ENCODE assay signal across 22 cellular contexts in the genomic region with DNA sequence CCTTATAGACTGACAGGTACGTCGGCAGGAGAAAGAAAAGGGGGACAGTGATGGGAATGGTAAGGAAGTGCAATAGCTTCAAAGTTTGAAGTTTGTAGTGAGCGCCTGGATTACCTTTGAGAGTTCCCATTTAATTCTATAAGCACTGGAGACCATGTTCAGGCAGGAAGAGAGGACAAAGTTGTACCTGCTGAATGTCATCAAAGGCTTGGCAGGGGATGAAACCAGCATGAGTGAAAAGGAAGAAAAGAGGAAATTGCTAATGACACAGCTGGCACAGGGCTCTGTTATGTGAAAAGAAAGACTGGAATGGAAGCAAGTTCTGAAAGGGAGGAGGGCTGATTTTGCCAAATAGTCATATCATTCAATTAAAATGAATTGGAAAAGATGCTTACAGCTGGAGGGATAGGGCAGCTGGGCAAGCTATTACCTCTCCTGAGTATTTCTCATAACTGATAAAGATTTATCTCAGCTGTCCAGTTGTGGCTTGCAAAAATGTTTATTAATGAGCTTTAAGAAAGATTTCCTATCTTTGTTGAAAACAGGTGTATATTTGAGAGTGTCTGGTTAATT.
"Had no signal": no experiment of that assay in that cellular context is flagged by ENCODE, and none has a peak within 500 bp of the region (broad histone marks: within the 10 kb centered on the region; RNA-seq: fewer than 3 reads in every experiment).

No MANE protein-coding gene starts in this region.

- H3K27ac ChIP-seq: epithelial cell of prostate, gastrocnemius medialis, heart right ventricle, left lung, right atrium auricular region, skin epidermis, tibial nerve, vagina had no signal

- H3K27me3 ChIP-seq: gastrocnemius medialis, heart right ventricle, left lung, right atrium auricular region, tibial nerve, vagina had no signal

- H3K36me3 ChIP-seq: gastrocnemius medialis, heart right ventricle, left lung, right atrium auricular region, tibial nerve, vagina had no signal

- DNase-seq: activated B cell treated with CpG ODN at 0.5 μM for 24 hours; activated CD4-positive, alpha-beta T cell treated with anti-CD3 and anti-CD28 coated beads for 48 hours; activated CD8-positive, alpha-beta memory T cell treated with anti-CD3 and anti-CD28 coated beads, Interleukin-2, amount 50 U/mL, for 4 hours; activated CD8-positive, alpha-beta T cell treated with anti-CD3 and anti-CD28 coated beads, Interleukin-2, amount 10 ng/mL, durations not matched to agents 7 days and 5 days; activated effector memory CD4-positive, alpha-beta T cell treated with anti-CD3 and anti-CD28 coated beads, Interleukin-2, amount 50 U/mL, for 16 hours; activated T-cell treated with anti-CD3 and anti-CD28 coated beads, Interleukin-2, amount 50 U/mL, for 48 hours; cortex of kidney; effector memory CD4-positive, alpha-beta T cell; gastrocnemius medialis; heart right ventricle; kidney; left lung; natural killer cell; nucleus accumbens; stimulated activated CD4-positive, alpha-beta T cell treated with anti-CD3 and anti-CD28 coated beads, Interleukin-15, amount 100 ng/mL, for 24 hours; stimulated activated CD4-positive, alpha-beta T cell treated with anti-CD3 and anti-CD28 coated beads, Interleukin-4, amount 100 ng/mL, for 1 hour; stimulated activated naive B cell treated with anti-CD40 and anti-IgM and Interleukin-4, amounts not matched to agents 10 μg/mL and 1 μg/mL and 100 μg/mL, for 72 hours had no signal

- H3K4me1 ChIP-seq: gastrocnemius medialis, left lung had no signal

- H3K9me3 ChIP-seq: gastrocnemius medialis, heart right ventricle, left lung, right atrium auricular region, tibial nerve, vagina had no signal

- H3K4me3 ChIP-seq: gastrocnemius medialis, heart right ventricle, left lung, right atrium auricular region, skin epidermis, tibial nerve, vagina had no signal

- ATAC-seq: activated CD8-positive, alpha-beta T cell treated with anti-CD3 and anti-CD28 coated beads, Interleukin-2, amount 10 ng/mL, durations not matched to agents 7 days and 5 days; gastrocnemius medialis; left lung; natural killer cell; stimulated activated naive B cell treated with anti-CD40 and anti-IgM and Interleukin-4, amounts not matched to agents 10 μg/mL and 1 μg/mL and 100 μg/mL, for 72 hours had no signal
